ENCODE assay signal across 8 cellular contexts in genomic region chr11:125111341-125112234, GRCh38. TPM values are rescaled to one million over a fixed set of nuclear protein-coding genes. Genes with fewer than 3 reads are reported as not detected.
DNase-seq lines count a peak whose midpoint lies in the region; ATAC-seq lines count a peak whose summit lies in the region.

TMEM218 (minus strand) TSS chr11:125111626; CDS start chr11:125102241, 9,385 bp downstream.

- DNase-seq in NCI-H748 (lab: John Stamatoyannopoulos, UW; ENCODE audit: unreplicated experiment) (peak; percentile 97), cortex of kidney (lab: John Stamatoyannopoulos, UW) (peak; percentile 65), left colon (peak; percentile 99 to 100)
- DNase-seq in activated CD4-positive, alpha-beta T cell treated with anti-CD3 and anti-CD28 coated beads, Interleukin-2, amount 50 U/mL, for 1 hour: peak; percentile 91
- DNase-seq in stimulated activated CD4-positive, alpha-beta T cell treated with anti-CD3 and anti-CD28 coated beads, Interleukin-1b, Interleukin-23, amount 100 ng/mL, for 48 hours: peak; percentile 98

- H4K20me1 ChIP-seq in BLaER1 treated with 17β-estradiol and CSF1 and Interleukin-3, amounts not matched to agents 10 nM and 100 nM: no peaks in the 10 kb centered on the region

- intact Hi-C loops in left colon (cut with DNase I, micrococcal nuclease): no loop called here

- H3K4me1 ChIP-seq in BLaER1 treated with 17β-estradiol and CSF1 and Interleukin-3, amounts not matched to agents 10 nM and 100 nM: peaks cover 12 to 20% (median 15%) of the 10 kb centered on the region in 10 experiments

- H3K4me3 ChIP-seq in BLaER1 treated with 17β-estradiol and CSF1 and Interleukin-3, amounts not matched to agents 10 nM and 100 nM: peak within 1 kb of the TSS; percentile 79 to 95 (median 85)

- H3K4me2 ChIP-seq in BLaER1 treated with 17β-estradiol and CSF1 and Interleukin-3, amounts not matched to agents 10 nM and 100 nM: peak within 1 kb of the TSS; percentile 82 to 96 (median 90)

- no peaks in the 10 kb centered on the region for H3K27me3 ChIP-seq in BLaER1 treated with 17β-estradiol and CSF1 and Interleukin-3, amounts not matched to agents 10 nM and 100 nM

- peak within 1 kb of the TSS; percentile 77 to 86 (median 83) for H3K9ac ChIP-seq in BLaER1 treated with 17β-estradiol and CSF1 and Interleukin-3, amounts not matched to agents 10 nM and 100 nM

- peak within 1 kb of the TSS; percentile 57 to 83 (median 75); a peak in 21 of 22 replicates for H3K27ac ChIP-seq in BLaER1 treated with 17β-estradiol and CSF1 and Interleukin-3, amounts not matched to agents 10 nM and 100 nM

- ATAC-seq in GM19351 (IDR thresholded peaks at IDR 0.05; ENCODE audit: unreplicated experiment) (peak; percentile 97), HG03521 (IDR thresholded peaks at IDR 0.05; ENCODE audit: unreplicated experiment) (peak; percentile 97), left colon (peak; percentile 99)

- H3K36me3 ChIP-seq in BLaER1 treated with 17β-estradiol and CSF1 and Interleukin-3, amounts not matched to agents 10 nM and 100 nM: peaks cover 0 to 7% (median 1%) of the 10 kb centered on the region in 11 experiments; a peak in 3 of 22 replicates

- H3K9me3 ChIP-seq in BLaER1 treated with 17β-estradiol and CSF1 and Interleukin-3, amounts not matched to agents 10 nM and 100 nM (replicated peaks in 1 of 11): peaks cover 0 to 20% (median 8%) of the 10 kb centered on the region in 11 experiments; a peak in 13 of 22 replicates

RNA-seq across cellular contexts. Expression of gene TMEM218, which starts in this region (rescaled TPM):
- total RNA-seq in left colon: 10 to 100 TPM; 11.3 to 13.3 TPM

Comparison
In these comparisons a context has a peak if more than half of its experiments do, and no peak if none do; other contexts are left out.
1. Peak in every context shown above with its lines: DNase-seq, ATAC-seq, H3K4me3 ChIP-seq and H3K27ac ChIP-seq.